9 cellular contexts compared by ENCODE assay signal in the genomic region with DNA sequence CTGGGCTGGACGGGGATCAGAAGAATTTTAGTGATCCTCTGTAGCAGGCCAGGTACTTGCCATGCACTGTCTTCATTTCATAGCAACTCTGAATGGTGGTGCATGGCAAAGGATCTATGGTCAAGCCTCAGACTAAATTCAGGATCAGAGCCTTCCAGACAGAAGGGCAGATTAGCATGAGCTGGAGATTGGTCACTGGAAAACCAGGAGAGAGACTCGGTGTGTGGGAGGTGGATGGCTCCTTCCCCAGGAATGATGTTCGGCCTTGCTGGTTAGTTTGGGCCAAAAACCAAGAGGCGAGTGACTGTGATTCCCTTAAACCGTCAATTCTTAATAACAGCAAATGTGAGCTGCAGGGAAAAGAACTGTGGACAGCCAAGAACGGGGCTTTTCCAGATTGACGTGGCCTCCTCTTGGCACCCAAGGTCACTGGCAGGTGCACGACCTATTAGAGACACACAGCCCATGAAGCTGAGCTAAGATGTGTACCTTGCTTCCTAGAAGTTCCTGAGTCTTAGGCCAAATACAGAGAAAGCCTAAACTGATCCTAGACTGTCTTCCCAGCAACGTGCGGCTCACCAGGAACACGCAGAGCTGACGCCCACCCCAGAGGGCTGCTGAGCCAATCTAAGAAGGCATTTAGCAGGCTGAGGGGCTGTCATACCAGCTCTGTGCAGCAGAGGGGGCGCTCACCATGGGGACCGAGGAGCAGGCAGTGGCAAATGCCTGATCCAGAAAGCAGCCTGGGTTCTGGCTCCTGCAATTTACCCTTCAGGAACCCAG. TPM values are rescaled to one million over a fixed set of nuclear protein-coding genes. Genes with fewer than 3 reads are reported as not detected.
DNase-seq lines count a peak whose midpoint lies in the region; ATAC-seq, FAIRE-seq and TF ChIP-seq lines count a peak whose summit lies in the region.
"Had no signal": no experiment of that assay in that cellular context is flagged by ENCODE, and none has a peak within 500 bp of the region (broad histone marks: within the 10 kb centered on the region; RNA-seq: fewer than 3 reads in every experiment).

No MANE protein-coding gene starts in this region.

- peak; percentile 75 for DNase-seq in EH (ENCODE audit: low read depth)
- peak; percentile 51 to 68 (median 54) for DNase-seq in T-helper 17 cell
- DNase-seq in amniotic stem cell (lab: John Stamatoyannopoulos, UW): peak; percentile 21
- peak; percentile 86 for DNase-seq in hepatic stellate cell (ENCODE audit: low spot score)
- DNase-seq in small intestine: peak; percentile 55

- H3K9me3 ChIP-seq in T-helper 17 cell (ENCODE audit: control insufficient read depth, low read length, poor library complexity, severe bottlenecking): no peaks in the 10 kb centered on the region
- H3K9me3 ChIP-seq in small intestine (ENCODE audit: control insufficient read depth, low read depth): no peaks in the 10 kb centered on the region

- H3K4me1 ChIP-seq in small intestine (ENCODE audit: control insufficient read depth in 2 of 2, insufficient read depth in 1 of 2, low read depth in 1 of 2, low read length in 1 of 2): no peaks in the 10 kb centered on the region

- H3K4me3 Mint-ChIP-seq in T-helper 17 cell: no peak overlapping the region
- H3K4me3 Mint-ChIP-seq: dendritic cell treated with granulocyte-macrophage colony-stimulating factor and Interleukin-4, amounts not matched to agents 40 ng/mL and 50 ng/mL, for 4 days had no signal

- FAIRE-seq in small intestine (lab: Jason Lieb, UNC): no peak

- H3K27me3 ChIP-seq in small intestine (ENCODE audit: control insufficient read depth in 2 of 2, insufficient read depth in 2 of 2, low read length in 2 of 2): no peaks in the 10 kb centered on the region

- no peak overlapping the region for H3K4me3 ChIP-seq in small intestine (ENCODE audit: low read depth in 1 of 2, low read length in 2 of 2)

- H3K27me3 Mint-ChIP-seq in T-helper 17 cell: no peaks in the 10 kb centered on the region
- H3K27me3 Mint-ChIP-seq: dendritic cell treated with granulocyte-macrophage colony-stimulating factor and Interleukin-4, amounts not matched to agents 40 ng/mL and 50 ng/mL, for 4 days had no signal

- no peak overlapping the region for H3K27ac ChIP-seq in small intestine (ENCODE audit: low read depth in 1 of 2, low read length in 1 of 2)

- H3K27ac Mint-ChIP-seq in T-helper 17 cell: no peak overlapping the region
- H3K27ac Mint-ChIP-seq: dendritic cell treated with granulocyte-macrophage colony-stimulating factor and Interleukin-4, amounts not matched to agents 40 ng/mL and 50 ng/mL, for 4 days had no signal

- H3K36me3 ChIP-seq in small intestine (ENCODE audit: control insufficient read depth in 2 of 2, insufficient read depth in 2 of 2, low read length in 2 of 2): no peaks in the 10 kb centered on the region

- no peaks in the 10 kb centered on the region for H3K4me1 Mint-ChIP-seq in T-helper 17 cell

- H3K36me3 Mint-ChIP-seq in T-helper 17 cell (ENCODE audit: low read depth): no peaks in the 10 kb centered on the region

- TF ChIP-seq CTCF in LNCAP (IDR thresholded peaks at IDR 0.05): peak; percentile 63

- whole genome bisulfite sequencing in small intestine, 3 donors: 37 to 53% (median 43%) methylated on average over 14 of the region's 14 CpGs

- ATAC-seq in T-helper 17 cell: peak; percentile 78
- no peak for ATAC-seq in HG02852 (IDR thresholded peaks at IDR 0.05; ENCODE audit: unreplicated experiment)
- ATAC-seq in GM21737 (IDR thresholded peaks at IDR 0.05; ENCODE audit: unreplicated experiment): no peak

RNA-seq across cellular contexts. Expression of gene ALDH4A1, which starts 18.5 kb away (rescaled TPM):
- total RNA-seq in T-helper 17 cell: 1 to 10 TPM; 1.1 to 1.2 TPM
- polyA plus RNA-seq in small intestine: 1 to 10 TPM in 1 of 3 donors, under 1 TPM in 2; 0.22 to 6.3 (median 0.81) TPM

RNA-seq across cellular contexts. Expression of gene TAS1R2, which starts 24.4 kb away (rescaled TPM):
- total RNA-seq in T-helper 17 cell: not detected
- not detected for polyA plus RNA-seq in small intestine

Comparison
In these comparisons a context has a peak if more than half of its experiments do, and no peak if none do; other contexts are left out.
1. DNase-seq: peak in every context shown above with its lines; median percentile 86 in hepatic stellate cell; 75 in EH; 55 in small intestine; 54 in T-helper 17 cell; 21 in amniotic stem cell.